19 cellular contexts compared by ENCODE assay signal in genomic region chr1:19007491-19008441, GRCh38. TPM values are rescaled to one million over a fixed set of nuclear protein-coding genes. Genes with fewer than 3 reads are reported as not detected.
DNase-seq lines count a peak whose midpoint lies in the region; ATAC-seq, FAIRE-seq and TF ChIP-seq lines count a peak whose summit lies in the region.
"Had no signal": no experiment of that assay in that cellular context is flagged by ENCODE, and none has a peak within 500 bp of the region (broad histone marks: within the 10 kb centered on the region; RNA-seq: fewer than 3 reads in every experiment).

No MANE protein-coding gene starts in this region.

- H2BK12ac ChIP-seq in mesenchymal stem cell (ENCODE audit: low read length in 2 of 2) = peak overlapping the region in 1 of 2 experiments; percentile 45

- peak overlapping the region; percentile 70 for H2AK5ac ChIP-seq in mesenchymal stem cell (ENCODE audit: low read length, severe bottlenecking)

- H3K9ac ChIP-seq in SK-N-SH (no peak overlapping the region), mesenchymal stem cell (ENCODE audit: low read length) (no peak overlapping the region)

- peak overlapping the region; percentile 52 for H4K91ac ChIP-seq in mesenchymal stem cell (ENCODE audit: low read length)

- H2AFZ ChIP-seq in SK-N-SH (ENCODE audit: low read depth) (no peak overlapping the region), mesenchymal stem cell (ENCODE audit: low read depth, low read length) (no peak overlapping the region)

- peak overlapping the region; percentile 60 for H2BK15ac ChIP-seq in mesenchymal stem cell (ENCODE audit: low read depth, poor library complexity, severe bottlenecking)

- DNase-seq in A172 (ENCODE audit: low spot score) (peak; percentile 14), EH (ENCODE audit: low read depth) (peak; percentile 11), SK-N-SH (peak; percentile 48), mesenchymal stem cell (no peak), NCI-H2081 treated with DMSO at 0.1 percent for 48 hours (lab: John Stamatoyannopoulos, UW) (no peak), D721Med (ENCODE audit: insufficient read length, low spot score) (no peak)
- DNase-seq: activated CD4-positive, alpha-beta T cell treated with anti-CD3 and anti-CD28 coated beads, Interleukin-2, amount 10 ng/mL, durations not matched to agents 24 days and 14 days; activated naive CD8-positive, alpha-beta T cell treated with anti-CD3 and anti-CD28 coated beads for 36 hours; activated T-cell treated with anti-CD3 and anti-CD28 coated beads, Interleukin-2, amount 50 U/mL, for 4 hours; esophagus squamous epithelium; heart left ventricle; NCI-H2171; NCI-H82; sigmoid colon; T-helper 17 cell had no signal

- H3K4ac ChIP-seq in mesenchymal stem cell (ENCODE audit: low read depth in 1 of 2, low read length in 2 of 2) = no peak overlapping the region

- H3K14ac ChIP-seq in mesenchymal stem cell (ENCODE audit: low read length in 2 of 2) = peak overlapping the region in 1 of 2 experiments; percentile 68

- H4K8ac ChIP-seq in mesenchymal stem cell (ENCODE audit: low read length) = no peak overlapping the region

- H3K9me2 ChIP-seq in SK-N-SH = no peaks in the 10 kb centered on the region

- CTCF ChIA-PET in SK-N-SH (lab: Yijun Ruan, JAX) = no interaction called here

- H3K27me3 ChIP-seq in SK-N-SH (ENCODE audit: insufficient read depth) (no peaks in the 10 kb centered on the region), mesenchymal stem cell (ENCODE audit: control insufficient read depth in 1 of 2, insufficient read depth in 1 of 2, low read length in 2 of 2) (no peaks in the 10 kb centered on the region)
- H3K27me3 ChIP-seq: esophagus squamous epithelium, sigmoid colon, suprapubic skin had no signal

- H3K36me3 ChIP-seq in SK-N-SH (replicated peaks in 1 of 2; ENCODE audit: control insufficient read depth in 1 of 2, insufficient read depth in 2 of 2, low read length in 1 of 2) (no peaks in the 10 kb centered on the region), mesenchymal stem cell (ENCODE audit: control insufficient read depth in 1 of 2, insufficient read depth in 2 of 2, low read depth in 1 of 2, low read length in 2 of 2) (no peaks in the 10 kb centered on the region)
- H3K36me3 ChIP-seq: esophagus squamous epithelium, heart left ventricle, sigmoid colon, suprapubic skin had no signal

- TF ChIP-seq CTCF in SK-N-SH (IDR thresholded peaks at IDR 0.05) (no peak), D721Med (IDR thresholded peaks at IDR 0.05; ENCODE audit: insufficient read depth, missing control alignments) (no peak)

- WGBS in SK-N-SH (ENCODE audit: low lambda C conversion rate) = 100% methylated on average over 3 of the region's 11 CpGs
- 88% methylated on average over 11 of the region's 11 CpGs for WGBS in mesenchymal stem cell

- no peak for ATAC-seq in HG02678 (IDR thresholded peaks at IDR 0.05; ENCODE audit: unreplicated experiment)
- no peak for ATAC-seq in GM21390 (IDR thresholded peaks at IDR 0.05; ENCODE audit: unreplicated experiment)
- ATAC-seq: activated T-cell treated with anti-CD3 and anti-CD28 coated beads, Interleukin-2, amount 50 U/mL, for 4 hours; heart left ventricle; T-helper 17 cell had no signal

- no peaks in the 10 kb centered on the region for H3K79me1 ChIP-seq in mesenchymal stem cell (replicated peaks; ENCODE audit: low read length, poor library complexity, severe bottlenecking)

- no peaks in the 10 kb centered on the region for H4K20me1 ChIP-seq in SK-N-SH (ENCODE audit: insufficient read depth)

- H3K4me1 ChIP-seq in SK-N-SH (ENCODE audit: control insufficient read depth in 1 of 2, insufficient read depth in 2 of 2, low read depth in 1 of 2, low read length in 1 of 2) (peaks cover 27 to 41% of the 10 kb centered on the region in 2 experiments; a peak in 3 of 4 replicates), mesenchymal stem cell (ENCODE audit: control insufficient read depth, insufficient read depth, low read depth, low read length) (peaks cover 27% of the 10 kb centered on the region)

- H3K4me2 ChIP-seq in SK-N-SH (no peak overlapping the region), mesenchymal stem cell (ENCODE audit: low read length, poor library complexity, severe bottlenecking) (no peak overlapping the region)

- peak overlapping the region in 1 of 2 experiments; percentile 5; a peak in 1 of 4 replicates for H3K27ac ChIP-seq in SK-N-SH (ENCODE audit: low read depth in 2 of 2, low read length in 1 of 2)
- H3K27ac ChIP-seq in mesenchymal stem cell (ENCODE audit: low read length, poor library complexity, severe bottlenecking) = no peak overlapping the region
- H3K27ac ChIP-seq: esophagus squamous epithelium, heart left ventricle, sigmoid colon, suprapubic skin had no signal

- H3K79me2 ChIP-seq in SK-N-SH (ENCODE audit: insufficient read depth) = no peaks in the 10 kb centered on the region

- no peak overlapping the region for H3K23ac ChIP-seq in mesenchymal stem cell (ENCODE audit: low read length in 2 of 2)

- H3K4me3 ChIP-seq in SK-N-SH (ENCODE audit: low read depth in 2 of 2, low read length in 1 of 2) (no peak overlapping the region), mesenchymal stem cell (ENCODE audit: insufficient read depth in 1 of 2, low read depth in 1 of 2, low read length in 2 of 2) (no peak overlapping the region)
- H3K4me3 ChIP-seq: esophagus squamous epithelium, heart left ventricle, sigmoid colon, suprapubic skin had no signal

- H3K9me3 ChIP-seq in SK-N-SH (peaks cover 2% of the 10 kb centered on the region; the same call in 1 of the 2 replicates), mesenchymal stem cell (ENCODE audit: control insufficient read depth, low read length) (peaks cover 16% of the 10 kb centered on the region)
- H3K9me3 ChIP-seq: esophagus squamous epithelium, heart left ventricle, sigmoid colon, suprapubic skin had no signal

- H2BK120ac ChIP-seq in mesenchymal stem cell (ENCODE audit: low read depth, low read length) = no peak overlapping the region

- peaks cover 19% of the 10 kb centered on the region for H3F3A ChIP-seq in SK-N-SH (replicated peaks; ENCODE audit: insufficient read depth)

- TF ChIP-seq RAD21 in SK-N-SH (IDR thresholded peaks at IDR 0.05; ENCODE audit: low read length) = no peak

- H2BK5ac ChIP-seq in mesenchymal stem cell (ENCODE audit: low read depth, low read length, poor library complexity, severe bottlenecking) = no peak overlapping the region

- no peak for FAIRE-seq in D721Med (lab: Jason Lieb, UNC)
- FAIRE-seq: islet of Langerhans had no signal

- peak overlapping the region in 1 of 2 experiments; percentile 9 for H3K18ac ChIP-seq in mesenchymal stem cell (ENCODE audit: low read depth in 1 of 2, low read length in 2 of 2)

- POLR2A ChIA-PET in SK-N-SH (lab: Yijun Ruan, JAX) = no interaction called here

- no peak for TF ChIP-seq EP300 in SK-N-SH (IDR thresholded peaks at IDR 0.05; ENCODE audit: borderline replicate concordance in 1 of 2, low read depth in 1 of 2, low read length in 1 of 2)

TF ChIP-seq in SK-N-SH, 30 proteins besides CTCF, POLR2A, EP300 and RAD21:
- TF ChIP-seq GATA2 (CRISPR knock-in tag; IDR thresholded peaks at IDR 0.05) (peak; percentile 20; the same call in 1 of the 2 replicates), RFX5 (IDR thresholded peaks at IDR 0.05; ENCODE audit: low read length) (no peak)

RNA-seq across cellular contexts. Expression of gene IFFO2, which starts 51.3 kb away (rescaled TPM):
- 6.3 and 7.1 TPM in 2 replicates for total RNA-seq in A172 (2014; rRNA removed; shearing (Covaris generic))
- polyA plus RNA-seq in SK-N-SH (2012; rRNA removed) = 10.5 TPM in 2 replicates
- 8.2 and 9.1 TPM in 2 replicates for polyA plus RNA-seq in SK-N-SH (2012; cell fraction: cytosol; rRNA removed)
- polyA plus RNA-seq in SK-N-SH (2012; cell fraction: nucleus; rRNA removed) = 18.5 and 29.7 TPM in 2 replicates
- polyA plus RNA-seq in mesenchymal stem cell (2013, experiment 1 of 2) = 8.7 TPM
- 8.3 TPM for polyA plus RNA-seq in mesenchymal stem cell (2013, experiment 2 of 2)

Comparison
In these comparisons a context has a peak if more than half of its experiments do, and no peak if none do; other contexts are left out.
1. DNase-seq: peak in A172 (single experiment), EH (single experiment) and SK-N-SH (single experiment); none in mesenchymal stem cell (single experiment), NCI-H2081 treated with DMSO at 0.1 percent for 48 hours (single experiment) and D721Med (single experiment).